ENCODE assay signal across 8 cellular contexts in genomic region chr11:75562836-75563484, GRCh38. TPM values are rescaled to one million over a fixed set of nuclear protein-coding genes. Genes with fewer than 3 reads are reported as not detected.
A peak's percentile ranks its signal among the peaks of the same experiment; 100 is the strongest.
DNase-seq lines count a peak whose midpoint lies in the region; ATAC-seq and TF ChIP-seq lines count a peak whose summit lies in the region.

No MANE protein-coding gene starts in this region.

- peaks cover 2% of the 10 kb centered on the region for H3K27me3 Mint-ChIP-seq in activated B cell treated with CpG ODN at 0.5 μM for 24 hours

- no peak overlapping the region for H2AFZ ChIP-seq in OCI-LY7 (ENCODE audit: low read length)

- intact Hi-C loops in A673 (cut with micrococcal nuclease; ENCODE audit: unreplicated experiment) (no loop called here), activated B cell treated with CpG ODN at 0.5 μM for 24 hours (cut with micrococcal nuclease) (loop anchor here (1.0 kb wide), 1 partner anchor 13 kb away; no protein-coding TSS in a partner anchor), prostate gland (cut with DNase I) (loop anchor here (5.0 kb wide), 1 partner anchor 249 kb away; no protein-coding TSS in a partner anchor), OCI-LY7 (cut with micrococcal nuclease; ENCODE audit: unreplicated experiment) (no loop called here)

- ATAC-seq in activated B cell treated with CpG ODN at 0.5 μM for 24 hours (ENCODE audit: low read depth), result no peak

- H4K20me1 ChIP-seq in OCI-LY7 (ENCODE audit: insufficient read depth, low read length), result no peaks in the 10 kb centered on the region

- no peaks in the 10 kb centered on the region for H3K9me2 ChIP-seq in OCI-LY7 (ENCODE audit: insufficient read depth, low read length)

- peak overlapping the region; percentile 99 for H3K27ac ChIP-seq in A673 (ENCODE audit: low read depth, low read length, poor library complexity, severe bottlenecking)
- H3K27ac ChIP-seq in prostate gland, result peak overlapping the region; percentile 98 to 99
- H3K27ac ChIP-seq in OCI-LY7 (ENCODE audit: low read depth, low read length, poor library complexity, severe bottlenecking), result no peak overlapping the region

- H3K4me2 ChIP-seq in OCI-LY7 (ENCODE audit: low read length), result no peak overlapping the region

- peak; percentile 92 for DNase-seq in A673 (ENCODE audit: low spot score)
- peak; percentile 73 for DNase-seq in HFF-Myc (ENCODE audit: extremely low read depth, low read depth)
- no peak for DNase-seq in activated B cell treated with CpG ODN at 0.5 μM for 24 hours
- peak; percentile 76 for DNase-seq in glomerular visceral epithelial cell (ENCODE audit: extremely low spot score)
- DNase-seq in prostate gland (ENCODE audit: low spot score), result peak; percentile 12
- no peak for DNase-seq in stimulated activated naive CD4-positive, alpha-beta T cell treated with Interleukin-2 at 50 U/mL for 16 hours (lab: John Stamatoyannopoulos, UW)
- no peak for DNase-seq in OCI-LY7 (ENCODE audit: low spot score)
- no peak for DNase-seq in GM19238 (ENCODE audit: insufficient read length, low spot score)

- peaks cover 59% of the 10 kb centered on the region for H3K4me1 ChIP-seq in A673 (ENCODE audit: insufficient read depth, low read length, poor library complexity, severe bottlenecking)
- peaks cover 34% of the 10 kb centered on the region for H3K4me1 ChIP-seq in prostate gland (replicated peaks)
- H3K4me1 ChIP-seq in OCI-LY7 (ENCODE audit: insufficient read depth, low read length, poor library complexity, severe bottlenecking), result no peaks in the 10 kb centered on the region

- TF ChIP-seq CTCF in A673 (conservative IDR thresholded peaks at IDR 0.05; ENCODE audit: low read depth, low read length) (no peak), HFF-Myc (IDR thresholded peaks at IDR 0.05; ENCODE audit: low read depth, low read length, missing control alignments) (no peak), activated B cell treated with CpG ODN at 0.5 μM for 24 hours (IDR thresholded peaks at IDR 0.05) (no peak), prostate gland (IDR thresholded peaks at IDR 0.05) (no peak), OCI-LY7 (conservative IDR thresholded peaks at IDR 0.05; ENCODE audit: low read length) (no peak)

- POLR2A ChIA-PET in A673 (lab: Charles Lee; ENCODE audit: low non-redundant PET) (interaction anchor here (0.5 to 1.6 kb wide), 2 partner anchors 9 to 147 kb away, joined by 7 to 11 read pairs; no protein-coding TSS in a partner anchor), activated B cell treated with CpG ODN at 0.5 μM for 24 hours (lab: Charles Lee) (interaction anchor here (1.0 to 3.4 kb wide), 6 partner anchors 10 to 26 kb away, joined by 3 to 16 read pairs (median 4); no protein-coding TSS in a partner anchor), OCI-LY7 (lab: Charles Lee) (no interaction called here)

- CTCF ChIA-PET in A673 (lab: Charles Lee) (interaction anchor here (0.6 to 1.0 kb wide), 3 partner anchors 14 to 253 kb away, joined by 3 to 4 read pairs (median 4); no protein-coding TSS in a partner anchor), activated B cell treated with CpG ODN at 0.5 μM for 24 hours (lab: Charles Lee) (interaction anchor here (1.4 kb wide), 1 partner anchor 12 kb away, joined by 4 read pairs; no protein-coding TSS in a partner anchor), OCI-LY7 (lab: Charles Lee; ENCODE audit: unreplicated experiment) (no interaction called here)

- H3K4me3 ChIP-seq in A673 (ENCODE audit: low read depth, low read length, poor library complexity, severe bottlenecking), result peak overlapping the region; percentile 86
- H3K4me3 ChIP-seq in HFF-Myc (replicated peaks; ENCODE audit: low read depth, low read length), result peak overlapping the region; percentile 77
- peak overlapping the region; percentile 84 to 89 for H3K4me3 ChIP-seq in prostate gland
- no peak overlapping the region for H3K4me3 ChIP-seq in OCI-LY7 (ENCODE audit: low read depth, low read length, poor library complexity, severe bottlenecking)

- peaks cover 3% of the 10 kb centered on the region for H3K36me3 Mint-ChIP-seq in activated B cell treated with CpG ODN at 0.5 μM for 24 hours (ENCODE audit: low read depth)

- TF ChIP-seq POLR2A in prostate gland (IDR thresholded peaks at IDR 0.05), result no peak

- H3K4me1 Mint-ChIP-seq in activated B cell treated with CpG ODN at 0.5 μM for 24 hours, result peaks cover 20% of the 10 kb centered on the region

- peak overlapping the region; percentile 93 for H3K4me3 Mint-ChIP-seq in activated B cell treated with CpG ODN at 0.5 μM for 24 hours

- 3% methylated on average over 16 of the region's 16 CpGs for WGBS in prostate gland

- H3K9me3 Mint-ChIP-seq in activated B cell treated with CpG ODN at 0.5 μM for 24 hours, result no peaks in the 10 kb centered on the region

- H3K79me2 ChIP-seq in OCI-LY7 (ENCODE audit: insufficient read depth, low read depth, low read length), result no peaks in the 10 kb centered on the region

- peak overlapping the region; percentile 27 for H3K27ac Mint-ChIP-seq in activated B cell treated with CpG ODN at 0.5 μM for 24 hours

- BruUV-seq in A673 (replicated peaks; lab: Mats Ljungman, UMichigan) (TSS peak; percentile 70), OCI-LY7 (replicated peaks; lab: Mats Ljungman, UMichigan) (no TSS peak)

- H3K9me3 ChIP-seq in A673 (ENCODE audit: low read depth, low read length, poor library complexity, severe bottlenecking) (no peaks in the 10 kb centered on the region), prostate gland (no peaks in the 10 kb centered on the region), OCI-LY7 (ENCODE audit: low read length) (no peaks in the 10 kb centered on the region)

- H3K27me3 ChIP-seq in A673 (replicated peaks; ENCODE audit: insufficient read depth, low read depth, low read length, poor library complexity) (no peaks in the 10 kb centered on the region), prostate gland (replicated peaks; ENCODE audit: insufficient read depth) (no peaks in the 10 kb centered on the region)

- H3K36me3 ChIP-seq in A673 (ENCODE audit: insufficient read depth, low read length, poor library complexity, severe bottlenecking), result peaks cover 37% of the 10 kb centered on the region
- H3K36me3 ChIP-seq in prostate gland, result peaks cover 5 to 7% of the 10 kb centered on the region in 2 donors
- no peaks in the 10 kb centered on the region for H3K36me3 ChIP-seq in OCI-LY7 (ENCODE audit: insufficient read depth, low read length)

RNA-seq across cellular contexts. Expression of gene SERPINH1, which starts 0.9 kb away (rescaled TPM):
- 264 and 268 TPM in 2 replicates for total RNA-seq in A673 (2021)
- total RNA-seq in activated B cell treated with CpG ODN at 0.5 μM for 24 hours, result 4.5 and 5.6 TPM in 2 replicates
- 100 to 1,000 TPM; 123 to 189 TPM for total RNA-seq in prostate gland
- 0.33 TPM in 1 of 2 replicates, not detected in the other for total RNA-seq in OCI-LY7 (2014; rRNA removed; shearing (Covaris generic))
- total RNA-seq in OCI-LY7 (2022), result not detected in 2 replicates

RNA-seq across cellular contexts. Expression of gene GDPD5, which starts 37.2 kb away (rescaled TPM):
- total RNA-seq in A673 (2021), result 1.4 and 3.5 TPM in 2 replicates
- 22.2 and 23.9 TPM in 2 replicates for total RNA-seq in activated B cell treated with CpG ODN at 0.5 μM for 24 hours
- 10 to 100 TPM in 1 of 2 donors, 1 to 10 TPM in 1; 1.7 to 14.6 TPM for total RNA-seq in prostate gland
- 13.5 and 14.3 TPM in 2 replicates for total RNA-seq in OCI-LY7 (2014; rRNA removed; shearing (Covaris generic))
- total RNA-seq in OCI-LY7 (2022), result 49.9 and 57.3 TPM in 2 replicates

Comparison
In these comparisons a context has a peak if more than half of its experiments do, and no peak if none do; other contexts are left out.
1. DNase-seq: peak in A673 (single experiment), HFF-Myc (single experiment), glomerular visceral epithelial cell (single experiment) and prostate gland (single experiment); none in activated B cell treated with CpG ODN at 0.5 μM for 24 hours (single experiment), stimulated activated naive CD4-positive, alpha-beta T cell treated with Interleukin-2 at 50 U/mL for 16 hours (single experiment), OCI-LY7 (single experiment) and GM19238 (single experiment).
2. RNA of gene SERPINH1, which starts 0.9 kb away (total RNA-seq): 264 to 268 TPM in A673 and 123 to 189 TPM in prostate gland; 4.5 to 5.6 TPM in activated B cell treated with CpG ODN at 0.5 μM for 24 hours and 0.33 TPM in OCI-LY7; every median in the first group is over 10 times any median in the second.
3. intact Hi-C loops: an anchor here in activated B cell treated with CpG ODN at 0.5 μM for 24 hours (1.0 kb wide) and prostate gland (5.0 kb wide); none called in A673 and OCI-LY7.